ENCODE assay signal across 1 cellular context in genomic region chr7:112495156-112495788, GRCh38.
TF ChIP-seq lines count a peak whose summit lies in the region.

No MANE protein-coding gene starts in this region.

TF ChIP-seq in SK-N-SH treated with all-trans-retinoic acid at 6 μM for 48 hours, 23 proteins besides CTCF, POLR2A, EP300 and RAD21 (continued from another document):
- TF ChIP-seq ZNF70 (CRISPR knock-in tag; IDR thresholded peaks at IDR 0.05) (no peak), ZC3H10 (CRISPR knock-in tag; IDR thresholded peaks at IDR 0.05) (peak; percentile 99), CREB5 (CRISPR knock-in tag; IDR thresholded peaks at IDR 0.05; ENCODE audit: low read depth) (peak; percentile 99), ZNF8 (CRISPR knock-in tag; IDR thresholded peaks at IDR 0.05) (peak; percentile 52; the same call in 1 of the 2 replicates), ESRRG (CRISPR knock-in tag; IDR thresholded peaks at IDR 0.05) (peak; percentile 80; the same call in 1 of the 2 replicates), TCF4 (CRISPR knock-in tag; IDR thresholded peaks at IDR 0.05; ENCODE audit: borderline replicate concordance) (peak; percentile 87), GLIS3 (CRISPR knock-in tag; IDR thresholded peaks at IDR 0.05) (no peak; the same call in 1 of the 2 replicates), ZFP30 (CRISPR knock-in tag; IDR thresholded peaks at IDR 0.05) (no peak)
